Comparison of ENCODE assay signal across 4 cellular contexts in the genomic region with DNA sequence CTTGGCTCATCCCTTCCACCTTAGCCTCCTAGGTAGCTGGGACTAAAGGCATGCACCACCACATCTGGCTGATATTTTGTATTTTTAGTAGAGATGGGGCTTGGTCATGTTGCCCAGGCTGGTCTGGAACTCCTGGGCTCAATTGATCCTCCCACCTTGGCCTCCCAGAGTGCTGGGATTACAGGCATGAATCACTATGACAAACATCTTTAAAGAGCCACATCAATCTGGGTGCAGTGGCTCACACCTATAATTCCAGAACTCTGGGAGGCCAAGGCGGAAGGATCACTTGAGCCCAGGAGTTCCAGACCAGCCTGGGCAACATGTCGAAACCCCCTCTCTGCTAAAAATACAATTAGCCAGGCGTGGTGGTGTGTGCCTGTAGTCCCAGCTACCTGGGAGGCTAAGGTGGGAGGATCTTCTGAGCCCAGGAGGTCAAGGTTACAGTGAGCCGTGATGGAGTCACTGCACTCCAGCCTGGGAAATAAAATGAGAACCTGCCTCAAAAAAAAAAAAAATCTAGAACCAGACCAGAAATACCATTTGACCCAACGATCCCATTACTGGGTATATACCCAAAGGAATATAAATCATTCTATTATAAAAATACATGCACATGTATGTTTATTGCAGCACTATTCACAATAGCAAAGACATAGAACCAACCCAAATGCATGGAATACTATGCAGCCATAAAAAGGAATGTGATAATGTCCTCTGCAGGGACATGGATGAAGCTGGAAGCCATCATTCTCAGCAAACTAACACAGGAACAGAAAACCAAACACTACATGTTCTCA. TPM values are rescaled to one million over a fixed set of nuclear protein-coding genes. Genes with fewer than 3 reads are reported as not detected.
"Had no signal": no experiment of that assay in that cellular context is flagged by ENCODE, and none has a peak within 500 bp of the region (broad histone marks: within the 10 kb centered on the region; RNA-seq: fewer than 3 reads in every experiment).

No MANE protein-coding gene starts in this region.

RNA-seq across cellular contexts. Expression of gene SOAT2, which starts 8.3 kb away (rescaled TPM):
- total RNA-seq: esophagus muscularis mucosa, glomerular endothelial cell, left lung, renal cortical epithelial cell had no signal
